In the genomic region with DNA sequence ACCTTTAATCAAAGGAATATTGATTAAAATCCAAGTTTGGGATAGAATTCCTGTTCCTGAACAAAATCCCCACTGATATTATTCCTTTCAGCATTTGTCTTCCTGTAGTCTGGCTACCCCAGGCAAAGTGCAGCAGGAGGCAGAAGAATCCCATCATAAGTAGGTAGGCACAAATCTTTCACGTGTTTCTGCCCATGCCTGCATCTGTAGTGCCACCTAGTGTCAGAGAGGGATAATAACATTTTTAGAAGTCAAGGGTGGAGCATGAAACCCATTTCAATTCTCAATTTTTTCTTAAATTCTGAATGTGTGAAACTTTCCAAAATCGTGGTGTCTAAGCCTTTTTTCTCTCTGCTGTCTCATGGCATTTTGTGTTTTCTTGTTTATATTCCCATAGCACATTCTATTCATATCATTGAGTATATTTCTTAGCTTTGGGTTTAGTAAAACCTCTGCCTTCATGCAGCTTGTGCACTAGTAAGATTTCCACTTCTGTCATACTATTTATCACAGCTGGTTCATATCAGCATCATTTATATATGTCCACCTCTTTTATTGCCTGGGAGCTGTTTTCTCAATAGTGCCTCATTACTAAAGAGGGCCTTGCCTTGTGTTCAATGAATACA, we compare ENCODE assay signal across 8 cellular contexts. TPM values are rescaled to one million over a fixed set of nuclear protein-coding genes. Genes with fewer than 3 reads are reported as not detected.
DNase-seq lines count a peak whose midpoint lies in the region; ATAC-seq and TF ChIP-seq lines count a peak whose summit lies in the region.

No MANE protein-coding gene starts in this region.

- no peaks in the 10 kb centered on the region for H3K9me3 ChIP-seq in liver (ENCODE audit: control insufficient read depth in 4 of 4, low read length in 3 of 4)

- H3K4me3 ChIP-seq in liver (ENCODE audit: low read depth in 1 of 3, low read length in 3 of 3) = no peak overlapping the region

- no peak overlapping the region for H3K27ac ChIP-seq in liver (ENCODE audit: low read depth in 1 of 2, low read length in 2 of 2)

- peak; percentile 82 for ATAC-seq in HG02840 (IDR thresholded peaks at IDR 0.05; ENCODE audit: low FRiP score, unreplicated experiment)

- in situ Hi-C loops in GM13977 (cut with MboI; ENCODE audit: low pct_unique_long_range_greater_than_20kb, low sequenced_read_pairs, unreplicated experiment) = no loop called here

- H3K9ac ChIP-seq in liver (ENCODE audit: low read depth in 1 of 2, low read length in 2 of 2) = no peak overlapping the region

- no peaks in the 10 kb centered on the region for H3K36me3 ChIP-seq in liver (ENCODE audit: control insufficient read depth in 4 of 4, insufficient read depth in 3 of 4, low read depth in 1 of 4, low read length in 3 of 4)

- TF ChIP-seq RAD21 in liver (IDR thresholded peaks at IDR 0.05) = peak; percentile 94 to 97

- H3K4me1 ChIP-seq in liver (ENCODE audit: control insufficient read depth in 4 of 4, insufficient read depth in 4 of 4, low read length in 3 of 4) = peaks cover 0 to 2% (median 1%) of the 10 kb centered on the region in 4 donors

- peaks cover 7% of the 10 kb centered on the region for H3K4me1 Mint-ChIP-seq in chondrocyte (ENCODE audit: low read depth)

- no peaks in the 10 kb centered on the region for H3K36me3 Mint-ChIP-seq in chondrocyte (ENCODE audit: low read depth)

- H3K27me3 ChIP-seq in liver (ENCODE audit: control insufficient read depth in 4 of 4, insufficient read depth in 4 of 4, low read length in 3 of 4) = peaks cover 0 to 4% (median 0%) of the 10 kb centered on the region in 4 donors

- 2% methylated on average over 2 of the region's 2 CpGs for WGBS in liver

- H3K27me3 Mint-ChIP-seq in chondrocyte (ENCODE audit: low read depth) = no peaks in the 10 kb centered on the region

- TF ChIP-seq CTCF in AG09319 (IDR thresholded peaks at IDR 0.05; ENCODE audit: low read depth, low read length) (peak; percentile 86), GM13977 (IDR thresholded peaks at IDR 0.05; ENCODE audit: extremely low read depth, insufficient read depth, missing control alignments) (peak; percentile 75), chondrocyte (IDR thresholded peaks at IDR 0.05) (peak; percentile 96), liver (IDR thresholded peaks at IDR 0.05; ENCODE audit: low read depth, low read length, missing input control) (peak; percentile 81)

- H3K27ac Mint-ChIP-seq in chondrocyte (ENCODE audit: unreplicated experiment) = no peak overlapping the region

- DNase-seq in AG09319 (ENCODE audit: extremely low read depth, low read depth) = no peak
- peak; percentile 57 for DNase-seq in GM13977 (ENCODE audit: low spot score)
- peak; percentile 60 for DNase-seq in NCI-H1436 treated with DMSO at 0.1 percent for 48 hours (lab: John Stamatoyannopoulos, UW)
- DNase-seq in T follicular helper cell (ENCODE audit: low read depth) = peak; percentile 10
- DNase-seq in chondrocyte (ENCODE audit: low spot score) = no peak
- peak; percentile 75 for DNase-seq in superior temporal gyrus (ENCODE audit: extremely low spot score)

- no peak overlapping the region for H3K4me3 Mint-ChIP-seq in chondrocyte (ENCODE audit: unreplicated experiment)

- H3K9me3 Mint-ChIP-seq in chondrocyte (ENCODE audit: low read depth) = no peaks in the 10 kb centered on the region

TF ChIP-seq in liver, 16 proteins besides CTCF, POLR2A, EP300 and RAD21:
- TF ChIP-seq, protein P1, sequence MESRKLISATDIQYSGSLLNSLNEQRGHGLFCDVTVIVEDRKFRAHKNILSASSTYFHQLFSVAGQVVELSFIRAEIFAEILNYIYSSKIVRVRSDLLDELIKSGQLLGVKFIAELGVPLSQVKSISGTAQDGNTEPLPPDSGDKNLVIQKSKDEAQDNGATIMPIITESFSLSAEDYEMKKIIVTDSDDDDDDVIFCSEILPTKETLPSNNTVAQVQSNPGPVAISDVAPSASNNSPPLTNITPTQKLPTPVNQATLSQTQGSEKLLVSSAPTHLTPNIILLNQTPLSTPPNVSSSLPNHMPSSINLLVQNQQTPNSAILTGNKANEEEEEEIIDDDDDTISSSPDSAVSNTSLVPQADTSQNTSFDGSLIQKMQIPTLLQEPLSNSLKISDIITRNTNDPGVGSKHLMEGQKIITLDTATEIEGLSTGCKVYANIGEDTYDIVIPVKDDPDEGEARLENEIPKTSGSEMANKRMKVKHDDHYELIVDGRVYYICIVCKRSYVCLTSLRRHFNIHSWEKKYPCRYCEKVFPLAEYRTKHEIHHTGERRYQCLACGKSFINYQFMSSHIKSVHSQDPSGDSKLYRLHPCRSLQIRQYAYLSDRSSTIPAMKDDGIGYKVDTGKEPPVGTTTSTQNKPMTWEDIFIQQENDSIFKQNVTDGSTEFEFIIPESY (IDR thresholded peaks at IDR 0.05) = no peak
- TF ChIP-seq MAX (IDR thresholded peaks at IDR 0.05) (peak; percentile 40), HNF4G (IDR thresholded peaks at IDR 0.05) (peak; percentile 14), JUND (IDR thresholded peaks at IDR 0.05) (no peak)

RNA-seq across cellular contexts. Expression of gene RERG, which starts 47.8 kb away (rescaled TPM):
- total RNA-seq in chondrocyte = 10.1 to 64.8 TPM (median 10.8 TPM) in 3 replicates
- 1 to 10 TPM; 1.0 to 1.4 TPM for total RNA-seq in liver
- 1 to 10 TPM; 1.0 to 1.2 TPM for polyA plus RNA-seq in liver

RNA-seq across cellular contexts. Expression of gene PTPRO, which starts 53.3 kb away (rescaled TPM):
- total RNA-seq in chondrocyte (3.0 to 3.9 TPM (median 3.1 TPM) in 3 replicates), liver (1 to 10 TPM; 1.3 to 3.3 TPM)
- polyA plus RNA-seq in liver = under 1 TPM; 0.31 to 0.92 TPM

Comparison
In these comparisons a context has a peak if more than half of its experiments do, and no peak if none do; other contexts are left out.
1. DNase-seq: peak in GM13977 (single experiment), NCI-H1436 treated with DMSO at 0.1 percent for 48 hours (single experiment), T follicular helper cell (single experiment) and superior temporal gyrus (single experiment); none in AG09319 (single experiment) and chondrocyte (single experiment).
2. Peak in every context shown above with its lines, with median percentiles within 50 percentile points of each other: CTCF ChIP-seq.